Comparison of ENCODE assay signal across 8 cellular contexts in genomic region chr15:74988007-74988800, GRCh38. TPM values are rescaled to one million over a fixed set of nuclear protein-coding genes. Genes with fewer than 3 reads are reported as not detected.
DNase-seq lines count a peak whose midpoint lies in the region; ATAC-seq, FAIRE-seq and TF ChIP-seq lines count a peak whose summit lies in the region.

No MANE protein-coding gene starts in this region.

- H3K4me1 ChIP-seq in Peyer's patch (no peaks in the 10 kb centered on the region), K562 (replicated peaks in 1 of 2; ENCODE audit: control insufficient read depth in 2 of 2, insufficient read depth in 2 of 2, low read length in 2 of 2) (no peaks in the 10 kb centered on the region)

- TF ChIP-seq EP300 in K562 (IDR thresholded peaks at IDR 0.05; ENCODE audit: low read length) = no peak

- no peak for TF ChIP-seq POLR2A in Peyer's patch (IDR thresholded peaks at IDR 0.05)
- no peak for TF ChIP-seq POLR2A in K562 (conservative IDR thresholded peaks at IDR 0.05)

- no peaks in the 10 kb centered on the region for H3K36me3 Mint-ChIP-seq in naive thymus-derived CD8-positive, alpha-beta T cell

- 0% methylated on average over 4 of the region's 4 CpGs for WGBS in K562 (ENCODE audit: insufficient coverage, low coverage, missing lambda C conversion rate)

- no peaks in the 10 kb centered on the region; the same call in 1 of the 2 replicates for H4K20me1 ChIP-seq in K562 (replicated peaks; ENCODE audit: control insufficient read depth, insufficient read depth, low read length)

- ATAC-seq in K562 (peak; percentile 100), GM21737 (IDR thresholded peaks at IDR 0.05; ENCODE audit: unreplicated experiment) (no peak), GM18861 (IDR thresholded peaks at IDR 0.05; ENCODE audit: unreplicated experiment) (no peak)
- ATAC-seq in naive thymus-derived CD8-positive, alpha-beta T cell = peak; percentile 75 to 83

- peaks cover 3 to 29% (median 12%) of the 10 kb centered on the region in 5 donors for H3K27me3 Mint-ChIP-seq in naive thymus-derived CD8-positive, alpha-beta T cell

- H3K27ac Mint-ChIP-seq in naive thymus-derived CD8-positive, alpha-beta T cell = peak overlapping the region in 1 of 10 donors; percentile 55

- peak; percentile 79 to 93 for TF ChIP-seq RAD21 in K562 (CRISPR knock-in tag; conservative IDR thresholded peaks at IDR 0.05 in 1 of 2, IDR thresholded peaks at IDR 0.05 in 1 of 2)

- H3K27me3 ChIP-seq in Peyer's patch (no peaks in the 10 kb centered on the region), K562 (ENCODE audit: control insufficient read depth in 2 of 2, insufficient read depth in 2 of 2, low read length in 2 of 2) (peaks cover 16 to 36% of the 10 kb centered on the region in 2 experiments)

- H3K9me1 ChIP-seq in K562 (ENCODE audit: control insufficient read depth, insufficient read depth, low read length) = no peaks in the 10 kb centered on the region

- intact Hi-C loops in K562 (cut with micrococcal nuclease) = loop anchor here (1.0 to 5.0 kb wide), 5 partner anchors 33 to 351 kb away; partner anchors contain the start of genes FAM219B and ULK3

- H3K4me3 Mint-ChIP-seq in naive thymus-derived CD8-positive, alpha-beta T cell = no peak overlapping the region

- BruUV-seq in K562 (replicated peaks; lab: Mats Ljungman, UMichigan) = no TSS peak

- H3K4me2 ChIP-seq in K562 (ENCODE audit: insufficient read depth, low read length) = no peak overlapping the region

- in situ Hi-C loops in K562 (cut with MboI) = no loop called here

- CTCF ChIA-PET in K562 (lab: Yijun Ruan, JAX; ENCODE audit: low intra/inter-chr PET ratio) = interaction anchor here (0.6 to 2.6 kb wide), 7 partner anchors 32 to 294 kb away, joined by 3 to 16 read pairs (median 3); partner anchors contain the start of gene RPP25

- H3K36me3 ChIP-seq in Peyer's patch (no peaks in the 10 kb centered on the region), K562 (ENCODE audit: control insufficient read depth, insufficient read depth, low read length) (no peaks in the 10 kb centered on the region)

- TF ChIP-seq CTCF in Peyer's patch (IDR thresholded peaks at IDR 0.05) (peak in 3 of 6 experiments; percentile 49 to 58 (median 49)), K562 (IDR thresholded peaks at IDR 0.05 in 2 of 3, conservative IDR thresholded peaks at IDR 0.05 in 1 of 3; ENCODE audit: insufficient read depth in 2 of 3, low read depth in 1 of 3, low read length in 3 of 3) (peak; percentile 85 to 94 (median 91))

- H3K4me1 Mint-ChIP-seq in naive thymus-derived CD8-positive, alpha-beta T cell = peaks cover 0 to 6% (median under 1%) of the 10 kb centered on the region in 4 donors

- no peaks in the 10 kb centered on the region for H3K9me3 ChIP-seq in Peyer's patch
- no peaks in the 10 kb centered on the region for H3K9me3 ChIP-seq in K562 (replicated peaks; ENCODE audit: control insufficient read depth, insufficient read depth, low read depth, low read length)

- H3K27ac ChIP-seq in Peyer's patch (no peak overlapping the region), K562 (ENCODE audit: extremely low read depth, low read depth, low read length) (no peak overlapping the region)

- DNase-seq in DMS79 (lab: John Stamatoyannopoulos, UW) = peak; percentile 11
- peak; percentile 29 for DNase-seq in HS-27A (ENCODE audit: low read depth)
- DNase-seq in Peyer's patch = peak in 2 of 3 donors; percentile 61 to 69
- DNase-seq in K562 (ENCODE audit: extremely low read depth in 1 of 4, low spot score in 3 of 4) = peak; percentile 51 to 78 (median 62)
- DNase-seq in naive thymus-derived CD8-positive, alpha-beta T cell = peak in 6 of 10 donors; percentile 18 to 64 (median 30)
- DNase-seq in cortex of kidney (lab: John Stamatoyannopoulos, UW) = no peak

- no peak overlapping the region for H3K9ac ChIP-seq in K562 (ENCODE audit: insufficient read depth in 1 of 2, low read depth in 2 of 2, low read length in 2 of 2)

- no peaks in the 10 kb centered on the region for H3K9me3 Mint-ChIP-seq in naive thymus-derived CD8-positive, alpha-beta T cell

- no peak overlapping the region for H2AFZ ChIP-seq in K562 (ENCODE audit: low read depth, low read length)

- no peaks in the 10 kb centered on the region for H3K79me2 ChIP-seq in K562 (ENCODE audit: control insufficient read depth, insufficient read depth, low read length)

- POLR2A ChIA-PET in K562 (lab: Yijun Ruan, JAX) = interaction anchor here (0.7 kb wide), 1 partner anchor 34 kb away, joined by 3 read pairs; no protein-coding TSS in a partner anchor
- POLR2A ChIA-PET in naive thymus-derived CD8-positive, alpha-beta T cell (lab: Charles Lee) = no interaction called here

- H3K4me3 ChIP-seq in Peyer's patch = no peak overlapping the region
- H3K4me3 ChIP-seq in K562 = no peak overlapping the region

- FAIRE-seq in K562 (lab: Jason Lieb, UNC) = peak; percentile 93

RNA-seq across cellular contexts. Expression of gene SCAMP5, which starts 7.2 kb away (rescaled TPM):
- 10 to 100 TPM in 3 of 4 donors, 1 to 10 TPM in 1; 5.0 to 78.1 (median 53.4) TPM for total RNA-seq in Peyer's patch
- not detected in 2 replicates for total RNA-seq in K562 (2011; cell fraction: chromatin; rRNA removed; ENCODE audit: low replicate concordance)
- 0.33 TPM in 1 of 2 replicates, not detected in the other for total RNA-seq in K562 (2011; cell fraction: nucleolus; rRNA removed)
- total RNA-seq in K562 (2011; cell fraction: nucleoplasm; rRNA removed) = not detected in 2 replicates
- not detected in 2 replicates for total RNA-seq in K562 (2014; rRNA removed)
- total RNA-seq in K562 (2014; rRNA removed; fragmentation: Illumina TruSeq; extraction: Trizol) = not detected in 2 replicates
- 0.08 and 0.11 TPM in 2 replicates for total RNA-seq in K562 (2015; rRNA removed; fragmentation: Illumina TruSeq; extraction: Trizol)
- total RNA-seq in K562 (2021) = 0.27 and 0.31 TPM in 2 replicates
- polyA plus RNA-seq in K562 (2011; rRNA removed) = 0.24 and 0.29 TPM in 2 replicates
- 0.15 and 0.18 TPM in 2 replicates for polyA plus RNA-seq in K562 (2011; cell fraction: cytosol; rRNA removed)
- polyA plus RNA-seq in K562 (2011; cell fraction: nucleus; rRNA removed) = 0.14 and 0.15 TPM in 2 replicates
- 0.14 and 0.21 TPM in 2 replicates for polyA plus RNA-seq in K562 (2012)
- 0.09 and 0.15 TPM in 2 replicates for polyA plus RNA-seq in K562 (2014; fragmentation: Illumina TruSeq; extraction: Trizol)
- not detected for polyA plus RNA-seq in K562 (2014; fragmentation: Nextera tagmentation; extraction: Ambion mirVana)
- not detected in 2 replicates for polyA plus RNA-seq in K562 (2014; rRNA removed)
- 0.11 and 0.42 TPM in 2 replicates for polyA minus RNA-seq in K562 (2011; rRNA and poly(A)+ RNA removed)
- not detected in 2 replicates for polyA minus RNA-seq in K562 (2011; cell fraction: cytosol; rRNA and poly(A)+ RNA removed)
- not detected in 2 replicates for polyA minus RNA-seq in K562 (2011; cell fraction: nucleus; rRNA and poly(A)+ RNA removed)
- total RNA-seq in naive thymus-derived CD8-positive, alpha-beta T cell = under 1 TPM; 0.23 to 0.36 TPM
- polyA plus RNA-seq in naive thymus-derived CD8-positive, alpha-beta T cell = under 1 TPM in 2 of 3 donors, not detected in 1; 0.09 to 0.19 TPM

RNA-seq across cellular contexts. Expression of gene RPP25, which starts 31.6 kb away (rescaled TPM):
- total RNA-seq in Peyer's patch = 10 to 100 TPM in 2 of 4 donors, 1 to 10 TPM in 2; 7.4 to 15.3 (median 9.5) TPM
- 1.1 and 3.4 TPM in 2 replicates for total RNA-seq in K562 (2011; cell fraction: chromatin; rRNA removed; ENCODE audit: low replicate concordance)
- 4.1 and 5.0 TPM in 2 replicates for total RNA-seq in K562 (2011; cell fraction: nucleolus; rRNA removed)
- 2.4 and 3.1 TPM in 2 replicates for total RNA-seq in K562 (2011; cell fraction: nucleoplasm; rRNA removed)
- 12.3 and 15.4 TPM in 2 replicates for total RNA-seq in K562 (2014; rRNA removed)
- total RNA-seq in K562 (2014; rRNA removed; fragmentation: Illumina TruSeq; extraction: Trizol) = 5.4 and 5.6 TPM in 2 replicates
- total RNA-seq in K562 (2015; rRNA removed; fragmentation: Illumina TruSeq; extraction: Trizol) = 4.7 and 4.9 TPM in 2 replicates
- 11.0 and 12.0 TPM in 2 replicates for total RNA-seq in K562 (2021)
- 1.9 and 4.1 TPM in 2 replicates for polyA plus RNA-seq in K562 (2011; rRNA removed)
- 4.8 and 7.0 TPM in 2 replicates for polyA plus RNA-seq in K562 (2011; cell fraction: cytosol; rRNA removed)
- polyA plus RNA-seq in K562 (2011; cell fraction: nucleus; rRNA removed) = 2.3 and 3.2 TPM in 2 replicates
- 4.4 and 9.2 TPM in 2 replicates for polyA plus RNA-seq in K562 (2012)
- polyA plus RNA-seq in K562 (2014; fragmentation: Illumina TruSeq; extraction: Trizol) = 6.0 and 6.2 TPM in 2 replicates
- polyA plus RNA-seq in K562 (2014; fragmentation: Nextera tagmentation; extraction: Ambion mirVana) = 1 to 10 TPM; 1.1 to 1.3 TPM
- polyA plus RNA-seq in K562 (2014; rRNA removed) = 6.9 and 7.5 TPM in 2 replicates
- polyA minus RNA-seq in K562 (2011; rRNA and poly(A)+ RNA removed) = 1.8 and 2.4 TPM in 2 replicates
- 2.7 and 5.1 TPM in 2 replicates for polyA minus RNA-seq in K562 (2011; cell fraction: cytosol; rRNA and poly(A)+ RNA removed)
- polyA minus RNA-seq in K562 (2011; cell fraction: nucleus; rRNA and poly(A)+ RNA removed) = 2.0 and 4.3 TPM in 2 replicates
- total RNA-seq in naive thymus-derived CD8-positive, alpha-beta T cell = 1 to 10 TPM; 3.8 to 4.1 TPM
- 1 to 10 TPM; 2.8 to 4.3 (median 4.2) TPM for polyA plus RNA-seq in naive thymus-derived CD8-positive, alpha-beta T cell

RNA-seq across cellular contexts. Expression of gene PPCDC, which starts 35.2 kb away (rescaled TPM):
- 10 to 100 TPM in 3 of 4 donors, 1 to 10 TPM in 1; 8.4 to 63.5 (median 20.5) TPM for total RNA-seq in Peyer's patch
- total RNA-seq in K562 (2011; cell fraction: chromatin; rRNA removed; ENCODE audit: low replicate concordance) = 20.0 and 54.1 TPM in 2 replicates
- 31.7 TPM in 2 replicates for total RNA-seq in K562 (2011; cell fraction: nucleolus; rRNA removed)
- total RNA-seq in K562 (2011; cell fraction: nucleoplasm; rRNA removed) = 24.1 and 30.8 TPM in 2 replicates
- 16.3 and 17.1 TPM in 2 replicates for total RNA-seq in K562 (2014; rRNA removed)
- total RNA-seq in K562 (2014; rRNA removed; fragmentation: Illumina TruSeq; extraction: Trizol) = 6.4 and 10.9 TPM in 2 replicates
- total RNA-seq in K562 (2015; rRNA removed; fragmentation: Illumina TruSeq; extraction: Trizol) = 9.7 and 13.5 TPM in 2 replicates
- 15.2 and 16.7 TPM in 2 replicates for total RNA-seq in K562 (2021)
- 16.7 and 17.9 TPM in 2 replicates for polyA plus RNA-seq in K562 (2011; rRNA removed)
- polyA plus RNA-seq in K562 (2011; cell fraction: cytosol; rRNA removed) = 26.9 and 55.6 TPM in 2 replicates
- 22.7 and 31.8 TPM in 2 replicates for polyA plus RNA-seq in K562 (2011; cell fraction: nucleus; rRNA removed)
- polyA plus RNA-seq in K562 (2012) = 11.4 and 15.7 TPM in 2 replicates
- 21.7 and 24.9 TPM in 2 replicates for polyA plus RNA-seq in K562 (2014; fragmentation: Illumina TruSeq; extraction: Trizol)
- 10 to 100 TPM; 50.0 to 53.6 TPM for polyA plus RNA-seq in K562 (2014; fragmentation: Nextera tagmentation; extraction: Ambion mirVana)
- 34.8 and 41.6 TPM in 2 replicates for polyA plus RNA-seq in K562 (2014; rRNA removed)
- polyA minus RNA-seq in K562 (2011; rRNA and poly(A)+ RNA removed) = 6.7 and 7.8 TPM in 2 replicates
- 6.4 and 9.0 TPM in 2 replicates for polyA minus RNA-seq in K562 (2011; cell fraction: cytosol; rRNA and poly(A)+ RNA removed)
- 12.3 and 15.2 TPM in 2 replicates for polyA minus RNA-seq in K562 (2011; cell fraction: nucleus; rRNA and poly(A)+ RNA removed)
- 10 to 100 TPM; 13.4 to 15.7 TPM for total RNA-seq in naive thymus-derived CD8-positive, alpha-beta T cell
- 10 to 100 TPM; 12.0 to 16.7 (median 13.0) TPM for polyA plus RNA-seq in naive thymus-derived CD8-positive, alpha-beta T cell

RNA-seq across cellular contexts. Expression of gene COX5A, which starts 50.3 kb away (rescaled TPM):
- total RNA-seq in Peyer's patch = 100 to 1,000 TPM in 3 of 4 donors, 10 to 100 TPM in 1; 59.4 to 326 (median 195) TPM
- total RNA-seq in K562 (2011; cell fraction: chromatin; rRNA removed; ENCODE audit: low replicate concordance) = 32.1 and 48.6 TPM in 2 replicates
- 31.2 and 36.9 TPM in 2 replicates for total RNA-seq in K562 (2011; cell fraction: nucleolus; rRNA removed)
- total RNA-seq in K562 (2011; cell fraction: nucleoplasm; rRNA removed) = 54.6 and 80.4 TPM in 2 replicates
- total RNA-seq in K562 (2014; rRNA removed) = 182 and 196 TPM in 2 replicates
- total RNA-seq in K562 (2014; rRNA removed; fragmentation: Illumina TruSeq; extraction: Trizol) = 427 and 480 TPM in 2 replicates
- total RNA-seq in K562 (2015; rRNA removed; fragmentation: Illumina TruSeq; extraction: Trizol) = 371 and 389 TPM in 2 replicates
- 476 and 490 TPM in 2 replicates for total RNA-seq in K562 (2021)
- polyA plus RNA-seq in K562 (2011; rRNA removed) = 245 and 357 TPM in 2 replicates
- 349 and 400 TPM in 2 replicates for polyA plus RNA-seq in K562 (2011; cell fraction: cytosol; rRNA removed)
- polyA plus RNA-seq in K562 (2011; cell fraction: nucleus; rRNA removed) = 157 and 270 TPM in 2 replicates
- polyA plus RNA-seq in K562 (2012) = 668 and 675 TPM in 2 replicates
- 553 and 569 TPM in 2 replicates for polyA plus RNA-seq in K562 (2014; fragmentation: Illumina TruSeq; extraction: Trizol)
- polyA plus RNA-seq in K562 (2014; fragmentation: Nextera tagmentation; extraction: Ambion mirVana) = 100 to 1,000 TPM in 1 of 2 experiments, 10 to 100 TPM in 1; 86.8 to 116 TPM
- polyA plus RNA-seq in K562 (2014; rRNA removed) = 419 and 568 TPM in 2 replicates
- polyA minus RNA-seq in K562 (2011; rRNA and poly(A)+ RNA removed) = 90.7 and 143 TPM in 2 replicates
- polyA minus RNA-seq in K562 (2011; cell fraction: cytosol; rRNA and poly(A)+ RNA removed) = 143 and 157 TPM in 2 replicates
- 12.9 and 34.8 TPM in 2 replicates for polyA minus RNA-seq in K562 (2011; cell fraction: nucleus; rRNA and poly(A)+ RNA removed)
- 10 to 100 TPM; 60.0 to 66.0 TPM for total RNA-seq in naive thymus-derived CD8-positive, alpha-beta T cell
- 100 to 1,000 TPM; 268 to 362 (median 276) TPM for polyA plus RNA-seq in naive thymus-derived CD8-positive, alpha-beta T cell

Comparison
In these comparisons a context has a peak if more than half of its experiments do, and no peak if none do; other contexts are left out.
1. ATAC-seq: peak in K562 (single experiment) and naive thymus-derived CD8-positive, alpha-beta T cell (2 of 2); none in GM21737 (single experiment) and GM18861 (single experiment).
2. RNA of gene SCAMP5, which starts 7.2 kb away (total RNA-seq): 5.0 to 78.1 TPM in Peyer's patch; 0.23 to 0.36 TPM in naive thymus-derived CD8-positive, alpha-beta T cell and 0.08 to 0.33 TPM in K562; every median in the first group is over 4 times any median in the second.